In the genomic region with DNA sequence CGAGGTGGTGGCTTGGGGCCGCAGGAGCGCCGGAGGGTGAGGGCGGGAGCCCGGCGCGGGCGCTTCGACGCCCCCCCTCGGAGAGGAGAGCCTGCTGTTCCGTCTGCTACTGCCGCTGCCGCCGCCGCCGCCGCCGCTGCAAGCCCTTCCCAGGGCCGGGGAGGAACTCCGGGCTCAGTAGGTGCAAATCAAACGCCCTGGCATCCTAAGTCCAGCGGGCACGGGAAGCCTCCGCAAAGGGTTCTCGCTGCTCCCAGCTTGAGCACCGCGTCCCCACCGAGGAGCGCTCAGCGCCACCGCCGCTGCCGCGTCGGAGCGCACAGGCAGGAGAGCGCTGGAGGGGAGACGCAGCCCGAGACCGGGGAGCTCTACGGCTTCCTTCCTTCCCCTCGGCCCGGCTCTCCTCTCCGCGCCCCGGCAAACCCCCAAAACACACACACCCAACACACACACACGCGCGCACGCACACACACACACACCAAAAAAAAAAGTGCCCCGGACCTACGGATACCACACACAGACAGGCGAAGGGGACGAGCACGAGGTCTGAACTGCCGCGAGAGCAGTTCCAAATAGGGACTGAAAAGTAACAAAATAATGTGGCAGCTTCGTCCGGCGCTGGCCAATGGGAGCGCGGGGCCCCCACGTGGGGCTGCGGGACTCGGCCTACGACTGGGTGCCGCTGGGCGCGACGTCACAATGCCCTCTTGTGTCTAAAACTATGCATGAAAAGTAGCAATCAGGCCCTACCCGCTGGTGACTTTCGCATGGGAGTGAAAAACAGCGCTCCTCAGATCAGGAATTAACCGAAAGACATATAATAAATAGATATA, we compare ENCODE assay signal across 8 cellular contexts. TPM values are rescaled to one million over a fixed set of nuclear protein-coding genes. Genes with fewer than 3 reads are reported as not detected.
DNase-seq lines count a peak whose midpoint lies in the region; ATAC-seq and TF ChIP-seq lines count a peak whose summit lies in the region.

A gene (minus strand): TSS at position 581 of the 833 bp plus-strand sequence. CDS start 1,119 bp downstream, outside the sequence.

- peak within 1 kb of the TSS; percentile 93 for H3K27ac Mint-ChIP-seq in endothelial cell (ENCODE audit: unreplicated experiment)

- no peaks in the 10 kb centered on the region for H3K9me3 Mint-ChIP-seq in endothelial cell (ENCODE audit: unreplicated experiment)

- peaks cover 47% of the 10 kb centered on the region for H3K79me2 ChIP-seq in OCI-LY1 (ENCODE audit: insufficient read depth, low read length)

- H3K9ac ChIP-seq in HUES64 (ENCODE audit: low read depth, low read length) (peak within 1 kb of the TSS; percentile 90), OCI-LY1 (ENCODE audit: low read length) (peak within 1 kb of the TSS; percentile 94)

- DNase-seq in D341Med (ENCODE audit: low spot score), result peak; percentile 100
- DNase-seq in activated CD8-positive, alpha-beta memory T cell treated with anti-CD3 and anti-CD28 coated beads, Interleukin-2, amount 50 U/mL, for 48 hours, result peak; percentile 98
- peak; percentile 99 for DNase-seq in endothelial cell (ENCODE audit: low spot score)
- DNase-seq in midbrain (lab: John Stamatoyannopoulos, UW), result peak; percentile 96
- DNase-seq in stimulated activated CD8-positive, alpha-beta memory T cell treated with anti-CD3 and anti-CD28 coated beads, Interleukin-2, amount 100 ng/mL, for 48 hours (ENCODE audit: low read depth in 2 of 2), result peak; percentile 94 to 96

- H3K4me3 ChIP-seq in HUES64 (ENCODE audit: low read length) (peak within 1 kb of the TSS; percentile 93), OCI-LY1 (ENCODE audit: low read depth, low read length, poor library complexity, severe bottlenecking) (peak within 1 kb of the TSS; percentile 87)

- H3K27ac ChIP-seq in HUES64 (ENCODE audit: low read depth, low read length), result peak within 1 kb of the TSS; percentile 94
- peak within 1 kb of the TSS; percentile 77 for H3K27ac ChIP-seq in OCI-LY1 (ENCODE audit: low read depth, low read length, poor library complexity, severe bottlenecking)

- H3K27me3 ChIP-seq in HUES64 (ENCODE audit: insufficient read depth, low read length) (peaks cover 11% of the 10 kb centered on the region), OCI-LY1 (ENCODE audit: insufficient read depth, low read length) (no peaks in the 10 kb centered on the region)

- H3K4me2 ChIP-seq in OCI-LY1 (ENCODE audit: low read length), result peak within 1 kb of the TSS; percentile 77

- H3K4me1 Mint-ChIP-seq in endothelial cell (ENCODE audit: unreplicated experiment), result peaks cover 36% of the 10 kb centered on the region

- H3K36me3 Mint-ChIP-seq in endothelial cell (ENCODE audit: low read depth, unreplicated experiment), result peaks cover 3% of the 10 kb centered on the region

- H3F3A ChIP-seq in OCI-LY1 (ENCODE audit: insufficient read depth, low read length), result 0 out of 2 replicates have a peak, but pooled peaks cover 5% of the 10 kb centered on the region

- H3K4me3 Mint-ChIP-seq in endothelial cell (ENCODE audit: unreplicated experiment), result peak within 1 kb of the TSS; percentile 97

- peaks cover 11% of the 10 kb centered on the region for H3K27me3 Mint-ChIP-seq in endothelial cell (ENCODE audit: unreplicated experiment)

- no peak within 1 kb of the TSS for H2AFZ ChIP-seq in OCI-LY1 (ENCODE audit: low read length)

- H3K36me3 ChIP-seq in HUES64 (ENCODE audit: insufficient read depth, low read length) (peaks cover 17% of the 10 kb centered on the region), OCI-LY1 (ENCODE audit: insufficient read depth, low read length) (peaks cover 41% of the 10 kb centered on the region)

- H4K20me1 ChIP-seq in OCI-LY1 (ENCODE audit: insufficient read depth, low read length), result no peaks in the 10 kb centered on the region

- no peaks in the 10 kb centered on the region for H3K9me2 ChIP-seq in OCI-LY1 (ENCODE audit: low read depth, low read length)

- H3K4me1 ChIP-seq in HUES64 (ENCODE audit: insufficient read depth, low read length), result peaks cover 42% of the 10 kb centered on the region
- peaks cover 57% of the 10 kb centered on the region for H3K4me1 ChIP-seq in OCI-LY1 (ENCODE audit: insufficient read depth, low read length, severe bottlenecking)

- H3K9me3 ChIP-seq in HUES64 (ENCODE audit: insufficient read depth, low read depth, low read length) (no peaks in the 10 kb centered on the region), OCI-LY1 (ENCODE audit: low read length) (no peaks in the 10 kb centered on the region)

- WGBS in HUES64, result under 1% methylated on average over 74 of the region's 76 CpGs

- TF ChIP-seq CTCF in OCI-LY1 (IDR thresholded peaks at IDR 0.05; ENCODE audit: low read length), result peak; percentile 24; the same call in 1 of the 2 replicates
- no peak for TF ChIP-seq CTCF in endothelial cell (IDR thresholded peaks at IDR 0.05; ENCODE audit: unreplicated experiment)

- ATAC-seq in GM21423 (IDR thresholded peaks at IDR 0.05; ENCODE audit: unreplicated experiment), result peak; percentile 45

RNA-seq across cellular contexts. Expression of the gene that starts here (rescaled TPM):
- polyA plus RNA-seq in HUES64 (2013, experiment 1 of 2), result 39.0 TPM
- 44.4 TPM for polyA plus RNA-seq in HUES64 (2013, experiment 2 of 2)
- total RNA-seq in endothelial cell (ENCODE audit: unreplicated experiment), result 80.8 TPM

Comparison
In these comparisons a context has a peak if more than half of its experiments do, and no peak if none do; other contexts are left out.
1. Peak in every context shown above with its lines: DNase-seq, ATAC-seq, H3K4me3 ChIP-seq and H3K27ac ChIP-seq.